In the genomic region with DNA sequence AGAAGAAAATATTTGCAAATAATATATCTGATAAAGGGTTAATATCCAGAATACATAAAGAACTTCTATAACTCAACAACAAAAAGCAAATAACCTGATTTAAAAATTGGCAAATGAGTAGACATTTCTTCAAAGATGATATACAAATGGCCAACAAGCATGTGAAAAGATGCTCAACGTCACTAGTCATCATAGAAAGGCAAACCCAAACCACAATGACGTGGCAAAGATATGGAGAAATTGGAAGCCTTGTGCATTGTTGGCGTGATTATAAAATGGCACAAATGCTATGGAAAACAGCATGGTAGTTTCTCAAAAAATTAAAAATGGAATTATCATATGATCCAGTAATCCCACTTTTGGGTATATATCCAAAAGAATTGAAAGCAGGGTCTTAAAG, we compare ENCODE assay signal across 8 cellular contexts.
"Had no signal": no experiment of that assay in that cellular context is flagged by ENCODE, and none has a peak within 500 bp of the region (broad histone marks: within the 10 kb centered on the region; RNA-seq: fewer than 3 reads in every experiment).

No MANE protein-coding gene starts in this region.

- H2AFZ ChIP-seq: GM23338 had no signal

- H3K4me2 ChIP-seq: GM23338 had no signal

- H3K27me3 Mint-ChIP-seq: IgD-negative memory B cell had no signal

- H3K36me3 Mint-ChIP-seq: IgD-negative memory B cell had no signal

- FAIRE-seq: H1, H54 had no signal

- H3K4me3 Mint-ChIP-seq: GM23338, H9, IgD-negative memory B cell had no signal

- H3K27ac ChIP-seq: HL-60 had no signal

- ATAC-seq: GM23338 had no signal

- H3K4me3 ChIP-seq: GM23338 had no signal

- DNase-seq: H9, HCEC 1CT, KG1 had no signal

- H3K4me1 Mint-ChIP-seq: GM23338, H9, IgD-negative memory B cell had no signal
